26 cellular contexts compared by ENCODE assay signal in the genomic region with DNA sequence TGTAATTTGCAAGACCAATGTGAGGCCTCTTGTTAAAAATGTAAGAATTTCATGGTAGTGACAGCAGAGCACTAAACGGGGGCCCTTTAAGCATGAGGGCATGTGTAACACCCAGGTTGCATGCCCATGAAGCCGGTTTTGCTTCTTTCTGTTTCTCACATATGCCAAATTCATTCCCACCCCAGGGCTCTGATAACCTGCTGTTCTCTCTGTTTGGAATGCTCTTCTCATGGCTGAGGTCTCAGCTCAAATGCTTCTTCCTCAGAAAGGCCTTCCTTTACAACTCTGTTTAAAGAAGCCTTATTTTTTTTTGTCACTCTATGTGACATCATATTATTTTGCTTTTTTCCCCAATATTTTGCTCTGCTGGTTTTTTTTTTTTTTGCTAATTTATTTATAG.
"Had no signal": no experiment of that assay in that cellular context is flagged by ENCODE, and none has a peak within 500 bp of the region (broad histone marks: within the 10 kb centered on the region; RNA-seq: fewer than 3 reads in every experiment).

No MANE protein-coding gene starts in this region.

- H3K9me3 Mint-ChIP-seq: immature natural killer cell; mesothelial cell of epicardium; naive B cell; natural killer cell; nephron progenitor cell; stimulated activated naive B cell treated with anti-CD40 and anti-IgM and Interleukin-4, amounts not matched to agents 10 μg/mL and 1 μg/mL and 100 μg/mL, for 72 hours had no signal

- DNase-seq: hippocampal formation; immature natural killer cell; kidney; left colon; left lung; lower lobe of right lung; mammary epithelial cell; mesenchymal stem cell; naive B cell; natural killer cell; nephron progenitor cell; ovary; right lobe of liver; stimulated activated CD4-positive, alpha-beta T cell treated with anti-CD3 and anti-CD28 coated beads, Interleukin-1b, Interleukin-23, amount 100 ng/mL, for 48 hours; stimulated activated CD4-positive, alpha-beta T cell treated with anti-CD3 and anti-CD28 coated beads, Interleukin-2, amount 100 ng/mL, for 48 hours; stimulated activated naive B cell treated with anti-CD40 and anti-IgM and Interleukin-4, amounts not matched to agents 10 μg/mL and 1 μg/mL and 100 μg/mL, for 72 hours; stimulated activated naive CD8-positive, alpha-beta T cell treated with anti-CD3 and anti-CD28 coated beads, Interleukin-15, Interleukin-2, amounts not matched to agents 100 U/mL and 50 U/mL, for 24 hours; stomach; tibial artery; upper lobe of right lung had no signal

- H3K4me3 Mint-ChIP-seq: immature natural killer cell; mesothelial cell of epicardium; naive B cell; natural killer cell; nephron progenitor cell; stimulated activated naive B cell treated with anti-CD40 and anti-IgM and Interleukin-4, amounts not matched to agents 10 μg/mL and 1 μg/mL and 100 μg/mL, for 72 hours had no signal

- H3K27ac Mint-ChIP-seq: immature natural killer cell; mesothelial cell of epicardium; naive B cell; natural killer cell; nephron progenitor cell; progenitor cell of endocrine pancreas; stimulated activated naive B cell treated with anti-CD40 and anti-IgM and Interleukin-4, amounts not matched to agents 10 μg/mL and 1 μg/mL and 100 μg/mL, for 72 hours had no signal

- ATAC-seq: left colon; left lung; lower lobe of right lung; natural killer cell; right lobe of liver; stimulated activated naive B cell treated with anti-CD40 and anti-IgM and Interleukin-4, amounts not matched to agents 10 μg/mL and 1 μg/mL and 100 μg/mL, for 72 hours; stimulated activated naive CD8-positive, alpha-beta T cell treated with anti-CD3 and anti-CD28 coated beads, Interleukin-15, Interleukin-2, amounts not matched to agents 100 U/mL and 50 U/mL, for 24 hours; upper lobe of right lung had no signal

- H3K4me1 Mint-ChIP-seq: immature natural killer cell; naive B cell; natural killer cell; nephron progenitor cell; stimulated activated naive B cell treated with anti-CD40 and anti-IgM and Interleukin-4, amounts not matched to agents 10 μg/mL and 1 μg/mL and 100 μg/mL, for 72 hours had no signal

- H3K27me3 ChIP-seq: left lung, ovary, right atrium auricular region, right lobe of liver, stomach, tibial artery, upper lobe of right lung had no signal

- FAIRE-seq: kidney, urothelium cell line had no signal

- H3K4me1 ChIP-seq: lower lobe of right lung, right atrium auricular region, right lobe of liver, tibial artery, upper lobe of right lung had no signal

- H3K27ac ChIP-seq: left lung, lower lobe of right lung, ovary, right atrium auricular region, right lobe of liver, stomach, thoracic aorta, tibial artery, upper lobe of right lung had no signal

- H3K36me3 ChIP-seq: left lung, lower lobe of right lung, ovary, right atrium auricular region, right lobe of liver, stomach, thoracic aorta, tibial artery, upper lobe of right lung had no signal

- H3K27me3 Mint-ChIP-seq: naive B cell; stimulated activated naive B cell treated with anti-CD40 and anti-IgM and Interleukin-4, amounts not matched to agents 10 μg/mL and 1 μg/mL and 100 μg/mL, for 72 hours had no signal

- H3K36me3 Mint-ChIP-seq: immature natural killer cell; mesothelial cell of epicardium; naive B cell; natural killer cell; stimulated activated naive B cell treated with anti-CD40 and anti-IgM and Interleukin-4, amounts not matched to agents 10 μg/mL and 1 μg/mL and 100 μg/mL, for 72 hours had no signal

- H3K4me3 ChIP-seq: left lung, lower lobe of right lung, ovary, right atrium auricular region, right lobe of liver, smooth muscle cell, stomach, thoracic aorta, tibial artery, upper lobe of right lung had no signal

- H3K4me2 ChIP-seq: smooth muscle cell had no signal

- H3K9me3 ChIP-seq: left lung, lower lobe of right lung, ovary, right atrium auricular region, right lobe of liver, stomach, thoracic aorta, tibial artery, upper lobe of right lung had no signal
